Comparison of ENCODE assay signal across 14 cellular contexts in the genomic region with DNA sequence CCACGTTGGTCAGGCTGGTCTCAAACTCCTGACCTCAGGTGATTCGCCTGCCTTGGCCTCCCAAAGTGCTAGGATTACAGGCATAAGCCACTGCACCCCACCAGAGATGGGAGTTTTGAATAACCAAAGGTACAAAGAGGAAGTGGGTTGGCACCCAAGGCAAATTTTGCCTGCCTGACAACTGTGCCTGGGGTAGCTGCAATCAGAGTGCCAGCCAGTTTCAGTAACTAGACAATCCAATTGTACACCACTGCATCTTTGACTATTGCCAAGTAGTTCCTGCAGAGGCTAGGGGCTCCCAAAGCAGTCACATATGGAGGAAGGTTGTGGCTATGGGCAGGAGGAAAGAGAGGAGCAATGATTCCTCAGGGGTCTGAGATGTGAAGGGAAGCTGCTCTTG.
DNase-seq lines count a peak whose midpoint lies in the region; ATAC-seq and TF ChIP-seq lines count a peak whose summit lies in the region.
"Had no signal": no experiment of that assay in that cellular context is flagged by ENCODE, and none has a peak within 500 bp of the region (broad histone marks: within the 10 kb centered on the region; RNA-seq: fewer than 3 reads in every experiment).

No MANE protein-coding gene starts in this region.

- in situ Hi-C loops in brain microvascular endothelial cell (cut with HindIII; ENCODE audit: low pct_ligation_motif_present, low sequenced_read_pairs) = no loop called here

- no peak for DNase-seq in MM.1S
- DNase-seq in memory B cell (ENCODE audit: low spot score in 2 of 2) = peak in 1 of 2 donors; percentile 46
- DNase-seq in brain microvascular endothelial cell = no peak
- no peak for DNase-seq in stimulated activated naive CD4-positive, alpha-beta T cell treated with Interleukin-2 at 50 U/mL for 16 hours (lab: John Stamatoyannopoulos, UW)
- no peak for DNase-seq in kidney tubule cell (ENCODE audit: low spot score)
- DNase-seq: activated CD4-positive, alpha-beta T cell treated with anti-CD3 and anti-CD28 coated beads for 48 hours; DMS153; erythroblast; naive thymus-derived CD8-positive, alpha-beta T cell; NCI-H2171 treated with DMSO at 0.1 percent for 48 hours; Right ventricle myocardium superior had no signal

- peak overlapping the region; percentile 30; the same call in 1 of the 2 replicates for H3K4me2 ChIP-seq in MM.1S (ENCODE audit: low read depth, low read length)
- H3K4me2 ChIP-seq: smooth muscle cell had no signal

- H3K9me3 Mint-ChIP-seq in memory B cell = no peaks in the 10 kb centered on the region
- H3K9me3 Mint-ChIP-seq: naive thymus-derived CD8-positive, alpha-beta T cell had no signal

- H3K4me1 Mint-ChIP-seq in memory B cell = peaks cover 55% of the 10 kb centered on the region

- ATAC-seq in GM18498 (IDR thresholded peaks at IDR 0.05; ENCODE audit: unreplicated experiment) (peak; percentile 31), GM19467 (IDR thresholded peaks at IDR 0.05; ENCODE audit: unreplicated experiment) (peak; percentile 29), memory B cell (ENCODE audit: low read depth) (peak; percentile 67)

- H3K4me3 Mint-ChIP-seq in memory B cell = peak overlapping the region; percentile 93

- no peak for TF ChIP-seq CTCF in MM.1S (IDR thresholded peaks at IDR 0.05; ENCODE audit: low read length)
- no peak for TF ChIP-seq CTCF in brain microvascular endothelial cell (IDR thresholded peaks at IDR 0.05; ENCODE audit: low read depth, low read length, missing control alignments)

- H3K4me1 ChIP-seq in MM.1S (ENCODE audit: low read length) = peaks cover 11% of the 10 kb centered on the region; the same call in 1 of the 2 replicates

- no peak overlapping the region for H3K4me3 ChIP-seq in MM.1S (ENCODE audit: low read length)
- no peak overlapping the region for H3K4me3 ChIP-seq in brain microvascular endothelial cell (ENCODE audit: low read depth, low read length)
- H3K4me3 ChIP-seq: smooth muscle cell had no signal

- peaks cover 15% of the 10 kb centered on the region for H3K36me3 Mint-ChIP-seq in memory B cell

- H3K27me3 Mint-ChIP-seq in memory B cell = no peaks in the 10 kb centered on the region
- H3K27me3 Mint-ChIP-seq: naive thymus-derived CD8-positive, alpha-beta T cell had no signal

- H3K27me3 ChIP-seq in MM.1S (replicated peaks; ENCODE audit: insufficient read depth, low read length) = peaks cover 8% of the 10 kb centered on the region; the same call in 1 of the 2 replicates
- no peaks in the 10 kb centered on the region for H3K27me3 ChIP-seq in brain microvascular endothelial cell (replicated peaks)

- H2AFZ ChIP-seq in MM.1S (ENCODE audit: low read length) = no peak overlapping the region

- no peaks in the 10 kb centered on the region for H4K20me1 ChIP-seq in MM.1S (ENCODE audit: insufficient read depth, low read length)

- H3K9me3 ChIP-seq in MM.1S (replicated peaks; ENCODE audit: insufficient read depth, low read length) = no peaks in the 10 kb centered on the region

- H3F3A ChIP-seq in MM.1S (ENCODE audit: insufficient read depth, low read length) = peaks cover 5% of the 10 kb centered on the region

- no peak overlapping the region for H3K9ac ChIP-seq in MM.1S (ENCODE audit: low read length)

- H3K79me2 ChIP-seq in MM.1S (ENCODE audit: low read length) = no peaks in the 10 kb centered on the region

- H3K36me3 ChIP-seq in MM.1S (replicated peaks; ENCODE audit: insufficient read depth, low read length) (no peaks in the 10 kb centered on the region), brain microvascular endothelial cell (replicated peaks) (no peaks in the 10 kb centered on the region)

- no peaks in the 10 kb centered on the region for H3K9me2 ChIP-seq in MM.1S (replicated peaks; ENCODE audit: insufficient read depth, low read length)

- H3K27ac ChIP-seq in MM.1S (ENCODE audit: low read length) (no peak overlapping the region), brain microvascular endothelial cell (no peak overlapping the region)

- peak overlapping the region; percentile 93 for H3K27ac Mint-ChIP-seq in memory B cell
